In genomic region chr11:10600570-10601248, GRCh38 we compare ENCODE assay signal across 24 cellular contexts. TPM values are rescaled to one million over a fixed set of nuclear protein-coding genes. Genes with fewer than 3 reads are reported as not detected.
A peak's percentile ranks its signal among the peaks of the same experiment; 100 is the strongest.
DNase-seq lines count a peak whose midpoint lies in the region; ATAC-seq, FAIRE-seq and TF ChIP-seq lines count a peak whose summit lies in the region.
"Had no signal": no experiment of that assay in that cellular context is flagged by ENCODE, and none has a peak within 500 bp of the region (broad histone marks: within the 10 kb centered on the region; RNA-seq: fewer than 3 reads in every experiment).

No MANE protein-coding gene starts in this region.

- peaks cover 2% of the 10 kb centered on the region; the same call in 1 of the 3 replicates for H3K9me3 Mint-ChIP-seq in GM23338
- H3K9me3 Mint-ChIP-seq: CD8-positive, alpha-beta T cell had no signal

- H3K4me2 ChIP-seq in GM23338: no peak overlapping the region
- no peak overlapping the region for H3K4me2 ChIP-seq in K562 (ENCODE audit: insufficient read depth, low read length)
- H3K4me2 ChIP-seq in mammary epithelial cell (ENCODE audit: insufficient read depth, low read depth, low read length): no peak overlapping the region
- H3K4me2 ChIP-seq: PC-9 had no signal

- WGBS in K562 (ENCODE audit: insufficient coverage, low coverage, missing lambda C conversion rate): 76% methylated on average over 11 of the region's 11 CpGs
- 94% methylated on average over 11 of the region's 11 CpGs for WGBS in sigmoid colon, 2 donors
- 94% methylated on average over 9 of the region's 11 CpGs for WGBS in mammary epithelial cell (ENCODE audit: low coverage, missing lambda C conversion rate)

- intact Hi-C loops in K562 (cut with micrococcal nuclease) (no loop called here), lower lobe of right lung (cut with DNase I) (no loop called here), sigmoid colon (cut with DNase I) (no loop called here), mammary epithelial cell (cut with micrococcal nuclease) (no loop called here)

- no TSS peak for BruUV-seq in K562 (replicated peaks; lab: Mats Ljungman, UMichigan)
- no TSS peak for BruUV-seq in mammary epithelial cell (replicated peaks; lab: Mats Ljungman, UMichigan)

- no peaks in the 10 kb centered on the region for H3K36me3 Mint-ChIP-seq in GM23338 (ENCODE audit: low read depth)
- H3K36me3 Mint-ChIP-seq: CD8-positive, alpha-beta T cell had no signal

- no peak overlapping the region for H3K4me3 Mint-ChIP-seq in GM23338
- H3K4me3 Mint-ChIP-seq: CD8-positive, alpha-beta T cell had no signal

- no peaks in the 10 kb centered on the region; the same call in 1 of the 2 replicates for H3K9me2 ChIP-seq in GM23338 (ENCODE audit: insufficient read depth)

- in situ Hi-C loops in K562 (cut with MboI): no loop called here
- in situ Hi-C loops in mammary epithelial cell (cut with MboI; ENCODE audit: low sequenced_read_pairs in 2 of 2): no loop called here

- TF ChIP-seq CTCF in GM23338 (conservative IDR thresholded peaks at IDR 0.05; ENCODE audit: low read depth in 2 of 2): no peak
- TF ChIP-seq CTCF in K562 (IDR thresholded peaks at IDR 0.05 in 2 of 3, conservative IDR thresholded peaks at IDR 0.05 in 1 of 3; ENCODE audit: insufficient read depth in 2 of 3, low read depth in 1 of 3, low read length in 3 of 3): no peak
- TF ChIP-seq CTCF in lower lobe of right lung (IDR thresholded peaks at IDR 0.05): no peak
- TF ChIP-seq CTCF in sigmoid colon (IDR thresholded peaks at IDR 0.05): no peak
- TF ChIP-seq CTCF in mammary epithelial cell (conservative IDR thresholded peaks at IDR 0.05 in 1 of 2, IDR thresholded peaks at IDR 0.05 in 1 of 2; ENCODE audit: extremely low read depth in 1 of 2, insufficient read depth in 1 of 2, low read depth in 1 of 2, low read length in 2 of 2): no peak

- H3F3A ChIP-seq in GM23338 (replicated peaks; ENCODE audit: low read depth): no peaks in the 10 kb centered on the region

- ATAC-seq in GM23338: no peak
- ATAC-seq in K562: no peak
- ATAC-seq in lower lobe of right lung: no peak
- no peak for ATAC-seq in HG02884 (IDR thresholded peaks at IDR 0.05; ENCODE audit: unreplicated experiment)
- ATAC-seq: CD8-positive, alpha-beta T cell had no signal

- H3K9ac ChIP-seq in K562 (ENCODE audit: insufficient read depth in 1 of 2, low read depth in 2 of 2, low read length in 2 of 2) (no peak overlapping the region), mammary epithelial cell (ENCODE audit: insufficient read depth, low read length) (no peak overlapping the region)

- peak overlapping the region; percentile 5; the same call in 1 of the 2 replicates for H3K27ac Mint-ChIP-seq in GM23338
- H3K27ac Mint-ChIP-seq: CD8-positive, alpha-beta T cell had no signal

- H3K9me1 ChIP-seq in K562 (ENCODE audit: control insufficient read depth, insufficient read depth, low read length): no peaks in the 10 kb centered on the region

- H3K79me2 ChIP-seq in GM23338 (replicated peaks; ENCODE audit: insufficient read depth) (no peaks in the 10 kb centered on the region), K562 (ENCODE audit: control insufficient read depth, insufficient read depth, low read length) (no peaks in the 10 kb centered on the region), mammary epithelial cell (ENCODE audit: insufficient read depth, low read length) (no peaks in the 10 kb centered on the region)

- TF ChIP-seq POLR2A in K562 (conservative IDR thresholded peaks at IDR 0.05) (no peak), sigmoid colon (IDR thresholded peaks at IDR 0.05) (no peak)

- H3K4me3 ChIP-seq in GM23338 (no peak overlapping the region), K562 (no peak overlapping the region), lower lobe of right lung (no peak overlapping the region), sigmoid colon (no peak overlapping the region), mammary epithelial cell (replicated peaks in 1 of 3; ENCODE audit: insufficient read depth in 1 of 3, low read depth in 2 of 3, low read length in 3 of 3) (no peak overlapping the region)
- H3K4me3 ChIP-seq: breast epithelium, heart left ventricle, PC-9, SJSA1, vagina had no signal

- dilution Hi-C loops in mammary epithelial cell (cut with HindIII; ENCODE audit: low sequenced_read_pairs): no loop called here

- FAIRE-seq in K562 (lab: Jason Lieb, UNC): no peak
- FAIRE-seq: H1, islet of Langerhans had no signal

- TF ChIP-seq EP300 in K562 (IDR thresholded peaks at IDR 0.05; ENCODE audit: low read length) (no peak), sigmoid colon (IDR thresholded peaks at IDR 0.05) (no peak)

- no peak for DNase-seq in GM23338 (ENCODE audit: low spot score)
- no peak for DNase-seq in K562 (ENCODE audit: extremely low read depth in 1 of 4, low spot score in 3 of 4)
- no peak for DNase-seq in lower lobe of right lung
- no peak for DNase-seq in sigmoid colon
- DNase-seq in pons (ENCODE audit: low spot score): no peak
- DNase-seq in activated effector memory CD4-positive, alpha-beta T cell treated with Interleukin-2 at 50 U/mL for 16 hours: no peak
- no peak for DNase-seq in mammary epithelial cell
- DNase-seq: activated CD4-positive, alpha-beta T cell treated with anti-CD3 and anti-CD28 coated beads for 1 hour; CD8-positive, alpha-beta T cell; DND-41; effector CD4-positive, alpha-beta T cell; heart left ventricle; NCI-H1048; NCI-H2107; NCI-H524 treated with DMSO at 0.1 percent for 48 hours; PC-9; right cardiac atrium had no signal

- H3K9me3 ChIP-seq in K562 (replicated peaks; ENCODE audit: control insufficient read depth, insufficient read depth, low read depth, low read length) (no peaks in the 10 kb centered on the region), lower lobe of right lung (no peaks in the 10 kb centered on the region), sigmoid colon (no peaks in the 10 kb centered on the region), mammary epithelial cell (replicated peaks; ENCODE audit: insufficient read depth, low read length) (no peaks in the 10 kb centered on the region)
- H3K9me3 ChIP-seq: breast epithelium, heart left ventricle, SJSA1, vagina had no signal

- H2AFZ ChIP-seq in GM23338 (no peak overlapping the region), K562 (ENCODE audit: low read depth, low read length) (0 out of 2 replicates have a peak overlapping the region, but pooled peaks have one; percentile 22), mammary epithelial cell (ENCODE audit: low read depth, low read length) (no peak overlapping the region)
- H2AFZ ChIP-seq: PC-9 had no signal

- 0 out of 2 replicates have a peak, but pooled peaks cover 2% of the 10 kb centered on the region for H3K4me1 ChIP-seq in GM23338 (ENCODE audit: insufficient read depth)
- H3K4me1 ChIP-seq in K562 (replicated peaks in 1 of 2; ENCODE audit: control insufficient read depth in 2 of 2, insufficient read depth in 2 of 2, low read length in 2 of 2): peaks cover 3 to 9% of the 10 kb centered on the region in 2 experiments; a peak in 4 of 5 replicates
- H3K4me1 ChIP-seq in lower lobe of right lung: peaks cover 48% of the 10 kb centered on the region
- H3K4me1 ChIP-seq in sigmoid colon: peaks cover 0 to 60% (median 42%) of the 10 kb centered on the region in 4 donors
- H3K4me1 ChIP-seq in mammary epithelial cell (ENCODE audit: insufficient read depth, low read length): peaks cover 15% of the 10 kb centered on the region
- H3K4me1 ChIP-seq: breast epithelium had no signal

- H4K20me1 ChIP-seq in GM23338 (replicated peaks; ENCODE audit: insufficient read depth): no peaks in the 10 kb centered on the region
- H4K20me1 ChIP-seq in K562 (replicated peaks; ENCODE audit: control insufficient read depth, insufficient read depth, low read length): no peaks in the 10 kb centered on the region
- H4K20me1 ChIP-seq in mammary epithelial cell (ENCODE audit: insufficient read depth, low read length): no peaks in the 10 kb centered on the region

- CTCF ChIA-PET in K562 (lab: Yijun Ruan, JAX; ENCODE audit: low intra/inter-chr PET ratio): no interaction called here
- CTCF ChIA-PET in mammary epithelial cell (lab: Charles Lee; ENCODE audit: low non-redundant PET): no interaction called here

- no peak for TF ChIP-seq RAD21 in K562 (CRISPR knock-in tag; conservative IDR thresholded peaks at IDR 0.05 in 1 of 2, IDR thresholded peaks at IDR 0.05 in 1 of 2)

- H3K4me1 Mint-ChIP-seq in GM23338: peaks cover under 1% of the 10 kb centered on the region; the same call in 2 of the 3 replicates

- H3K27ac ChIP-seq in GM23338 (ENCODE audit: low read depth) (no peak overlapping the region), K562 (ENCODE audit: extremely low read depth, low read depth, low read length) (no peak overlapping the region), lower lobe of right lung (peak overlapping the region; percentile 21), sigmoid colon (peak overlapping the region; percentile 61 to 87 (median 72)), mammary epithelial cell (ENCODE audit: insufficient read depth, low read depth, low read length) (no peak overlapping the region)
- H3K27ac ChIP-seq: breast epithelium, PC-9, SJSA1, vagina had no signal

- POLR2A ChIA-PET in K562 (lab: Yijun Ruan, JAX): interaction anchor here (1.1 kb wide), 1 partner anchor 13 kb away, joined by 3 read pairs; no protein-coding TSS in a partner anchor

- H3K36me3 ChIP-seq in GM23338 (ENCODE audit: insufficient read depth): no peaks in the 10 kb centered on the region
- no peaks in the 10 kb centered on the region for H3K36me3 ChIP-seq in K562 (ENCODE audit: control insufficient read depth, insufficient read depth, low read length)
- no peaks in the 10 kb centered on the region for H3K36me3 ChIP-seq in lower lobe of right lung
- H3K36me3 ChIP-seq in sigmoid colon: peaks cover 0 to 62% (median 22%) of the 10 kb centered on the region in 4 donors
- no peaks in the 10 kb centered on the region for H3K36me3 ChIP-seq in mammary epithelial cell (ENCODE audit: insufficient read depth, low read length)
- H3K36me3 ChIP-seq: breast epithelium, SJSA1 had no signal

- H3K27me3 ChIP-seq in GM23338 (ENCODE audit: insufficient read depth) (no peaks in the 10 kb centered on the region), K562 (ENCODE audit: control insufficient read depth in 2 of 2, insufficient read depth in 2 of 2, low read length in 2 of 2) (no peaks in the 10 kb centered on the region), lower lobe of right lung (ENCODE audit: low read depth) (no peaks in the 10 kb centered on the region), sigmoid colon (no peaks in the 10 kb centered on the region), mammary epithelial cell (ENCODE audit: insufficient read depth, low read length) (no peaks in the 10 kb centered on the region)
- H3K27me3 ChIP-seq: breast epithelium, heart left ventricle, SJSA1, vagina had no signal

- peaks cover 2% of the 10 kb centered on the region for H3K27me3 Mint-ChIP-seq in GM23338 (ENCODE audit: insufficient read depth, low read depth, poor library complexity)

RNA-seq across cellular contexts. Expression of gene LYVE1, which starts 32.2 kb away (rescaled TPM):
- 0.94 TPM in 1 of 2 replicates, not detected in the other for total RNA-seq in GM23338 (2014; rRNA removed; shearing (Covaris generic))
- polyA plus RNA-seq in GM23338 (2016; fragmentation: Nextera tagmentation; extraction: Ambion mirVana): not detected in 2 replicates
- 0.44 and 1.2 TPM in 2 replicates for total RNA-seq in K562 (2011; cell fraction: chromatin; rRNA removed; ENCODE audit: low replicate concordance)
- 0.66 and 1.0 TPM in 2 replicates for total RNA-seq in K562 (2011; cell fraction: nucleolus; rRNA removed)
- total RNA-seq in K562 (2011; cell fraction: nucleoplasm; rRNA removed): 0.73 and 1.2 TPM in 2 replicates
- not detected in 2 replicates for total RNA-seq in K562 (2014; rRNA removed)
- total RNA-seq in K562 (2014; rRNA removed; fragmentation: Illumina TruSeq; extraction: Trizol): 0.07 and 0.32 TPM in 2 replicates
- 0.14 and 0.34 TPM in 2 replicates for total RNA-seq in K562 (2015; rRNA removed; fragmentation: Illumina TruSeq; extraction: Trizol)
- 0.13 and 0.27 TPM in 2 replicates for total RNA-seq in K562 (2021)
- polyA plus RNA-seq in K562 (2011; rRNA removed): 0.42 and 1.1 TPM in 2 replicates
- polyA plus RNA-seq in K562 (2011; cell fraction: cytosol; rRNA removed): 0.06 and 0.85 TPM in 2 replicates
- polyA plus RNA-seq in K562 (2011; cell fraction: nucleus; rRNA removed): 0.14 and 0.15 TPM in 2 replicates
- 0.29 and 0.34 TPM in 2 replicates for polyA plus RNA-seq in K562 (2012)
- 0.10 and 0.12 TPM in 2 replicates for polyA plus RNA-seq in K562 (2014; fragmentation: Illumina TruSeq; extraction: Trizol)
- polyA plus RNA-seq in K562 (2014; fragmentation: Nextera tagmentation; extraction: Ambion mirVana): under 1 TPM; 0.06 to 0.27 TPM
- 0.05 and 0.13 TPM in 2 replicates for polyA plus RNA-seq in K562 (2014; rRNA removed)
- polyA minus RNA-seq in K562 (2011; rRNA and poly(A)+ RNA removed): 0.18 and 0.32 TPM in 2 replicates
- polyA minus RNA-seq in K562 (2011; cell fraction: cytosol; rRNA and poly(A)+ RNA removed): 1.3 TPM in 1 of 2 replicates, not detected in the other
- 0.22 and 0.40 TPM in 2 replicates for polyA minus RNA-seq in K562 (2011; cell fraction: nucleus; rRNA and poly(A)+ RNA removed)
- 95.2 TPM for total RNA-seq in lower lobe of right lung
- 100 to 1,000 TPM in 3 of 4 donors, 10 to 100 TPM in 1; 41.5 to 158 (median 133) TPM for total RNA-seq in sigmoid colon
- 10 to 100 TPM; 21.3 to 29.4 (median 22.7) TPM for polyA plus RNA-seq in sigmoid colon
- total RNA-seq in mammary epithelial cell: not detected
- polyA plus RNA-seq in mammary epithelial cell: not detected
- not detected for polyA minus RNA-seq in mammary epithelial cell
- total RNA-seq: CD8-positive, alpha-beta T cell; PC-9; SJSA1; T-helper 2 cell treated with Interferon-gamma antibody and Interleukin-4, amounts not matched to agents 100 ng/mL and 5 ng/mL, for 36 hours had no signal
- polyA plus RNA-seq: H1 had no signal

RNA-seq across cellular contexts. Expression of gene RNF141, which starts 59.7 kb away (rescaled TPM):
- 26.5 and 26.9 TPM in 2 replicates for total RNA-seq in GM23338 (2014; rRNA removed; shearing (Covaris generic))
- polyA plus RNA-seq in GM23338 (2016; fragmentation: Nextera tagmentation; extraction: Ambion mirVana) (9.4 and 11.4 TPM in 2 replicates), K562 (2011; rRNA removed) (23.3 and 27.9 TPM in 2 replicates), K562 (2014; fragmentation: Illumina TruSeq; extraction: Trizol) (13.1 and 14.6 TPM in 2 replicates), K562 (2014; fragmentation: Nextera tagmentation; extraction: Ambion mirVana) (10 to 100 TPM; 44.6 to 51.9 TPM), K562 (2014; rRNA removed) (15.4 and 16.6 TPM in 2 replicates), sigmoid colon (10 to 100 TPM; 13.1 to 22.8 (median 21.3) TPM), mammary epithelial cell (16.2 TPM)
- 5.2 and 16.2 TPM in 2 replicates for total RNA-seq in K562 (2011; cell fraction: chromatin; rRNA removed; ENCODE audit: low replicate concordance)
- total RNA-seq in K562 (2011; cell fraction: nucleolus; rRNA removed): 2.7 and 4.2 TPM in 2 replicates
- 10.6 and 20.5 TPM in 2 replicates for total RNA-seq in K562 (2011; cell fraction: nucleoplasm; rRNA removed)
- total RNA-seq in K562 (2014; rRNA removed) (9.5 and 9.7 TPM in 2 replicates), K562 (2014; rRNA removed; fragmentation: Illumina TruSeq; extraction: Trizol) (20.7 and 26.1 TPM in 2 replicates), K562 (2015; rRNA removed; fragmentation: Illumina TruSeq; extraction: Trizol) (13.8 and 16.0 TPM in 2 replicates), K562 (2021) (18.9 and 20.6 TPM in 2 replicates), lower lobe of right lung (55.2 TPM), sigmoid colon (10 to 100 TPM; 19.7 to 30.3 (median 26.5) TPM), mammary epithelial cell (10 to 100 TPM; 45.7 to 58.2 TPM)
- polyA plus RNA-seq in K562 (2011; cell fraction: cytosol; rRNA removed): 4.3 and 11.1 TPM in 2 replicates
- polyA plus RNA-seq in K562 (2011; cell fraction: nucleus; rRNA removed): 7.8 and 10.2 TPM in 2 replicates
- polyA plus RNA-seq in K562 (2012): 17.6 and 18.3 TPM in 2 replicates
- 20.6 and 29.5 TPM in 2 replicates for polyA minus RNA-seq in K562 (2011; rRNA and poly(A)+ RNA removed)
- polyA minus RNA-seq in K562 (2011; cell fraction: cytosol; rRNA and poly(A)+ RNA removed): 5.3 and 7.6 TPM in 2 replicates
- 6.7 and 12.9 TPM in 2 replicates for polyA minus RNA-seq in K562 (2011; cell fraction: nucleus; rRNA and poly(A)+ RNA removed)
- polyA minus RNA-seq in mammary epithelial cell: 9.1 TPM

Comparison
In these comparisons a context has a peak if more than half of its experiments do, and no peak if none do; other contexts are left out.
1. H3K27ac ChIP-seq: peak in lower lobe of right lung (single experiment) and sigmoid colon (4 of 4); none in GM23338 (single experiment), K562 (single experiment) and mammary epithelial cell (single experiment).
2. RNA of gene LYVE1, which starts 32.2 kb away (total RNA-seq): 41.5 to 158 TPM in sigmoid colon and 95.2 TPM in lower lobe of right lung (single experiment); 0.94 TPM in GM23338, 0.07 to 1.2 TPM in K562 and not detected in mammary epithelial cell; every median in the first group is over 10 times any median in the second.